Comparison of ENCODE assay signal across 27 cellular contexts in the genomic region with DNA sequence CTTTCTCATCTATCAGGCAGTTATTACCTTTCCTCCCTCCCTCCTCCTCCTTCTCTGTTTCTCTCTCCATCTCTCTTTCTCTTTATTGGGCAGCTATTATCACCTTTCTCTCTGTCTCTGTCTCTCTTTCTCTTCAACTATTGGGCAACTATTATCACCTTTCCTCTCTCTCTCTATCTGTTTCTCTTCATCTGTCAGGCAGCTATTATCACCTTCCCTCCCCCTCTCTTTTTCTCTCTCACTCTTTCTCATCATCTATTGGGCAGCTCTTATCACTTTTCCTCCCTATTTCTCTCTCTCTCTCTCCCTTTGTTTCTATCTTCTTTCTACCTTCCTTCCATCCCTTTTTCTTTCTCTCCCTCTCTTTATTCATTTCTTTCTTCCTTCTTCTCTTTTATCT. TPM values are rescaled to one million over a fixed set of nuclear protein-coding genes. Genes with fewer than 3 reads are reported as not detected.
"Had no signal": no experiment of that assay in that cellular context is flagged by ENCODE, and none has a peak within 500 bp of the region (broad histone marks: within the 10 kb centered on the region; RNA-seq: fewer than 3 reads in every experiment).

No MANE protein-coding gene starts in this region.

- H2AFZ ChIP-seq: hepatocyte had no signal

- ATAC-seq: left cardiac atrium; mucosa of descending colon; naive thymus-derived CD4-positive, alpha-beta T cell; right lobe of liver; stimulated activated memory B cell treated with anti-CD40 and anti-IgM and Interleukin-4, amounts not matched to agents 10 μg/mL and 1 μg/mL and 100 μg/mL, for 72 hours; stimulated activated naive CD8-positive, alpha-beta T cell treated with anti-CD3 and anti-CD28 coated beads, Interleukin-15, amount 100 ng/mL, for 72 hours had no signal

- H3K9me3 Mint-ChIP-seq: natural killer cell treated with Interleukin-12 subunit alpha and Interleukin-12 subunit beta and Interleukin-15 and Interleukin-18, amount 100 ng/mL, for 72 hours; stimulated activated memory B cell treated with anti-CD40 and anti-IgM and Interleukin-4, amounts not matched to agents 10 μg/mL and 1 μg/mL and 100 μg/mL, for 72 hours; stimulated activated naive CD8-positive, alpha-beta T cell treated with anti-CD3 and anti-CD28 coated beads, Interleukin-15, amount 100 ng/mL, for 72 hours had no signal

- H3K4me1 Mint-ChIP-seq: stimulated activated memory B cell treated with anti-CD40 and anti-IgM and Interleukin-4, amounts not matched to agents 10 μg/mL and 1 μg/mL and 100 μg/mL, for 72 hours had no signal

- DNase-seq: left cardiac atrium; left lung; lower lobe of right lung; midbrain; mucosa of descending colon; naive thymus-derived CD4-positive, alpha-beta T cell; ovary; right lobe of liver; stimulated activated CD4-positive, alpha-beta T cell treated with anti-CD3 and anti-CD28 coated beads, Interleukin-1b, Interleukin-23, amount 100 ng/mL, for 48 hours; stimulated activated CD4-positive, alpha-beta T cell treated with anti-CD3 and anti-CD28 coated beads, Interleukin-2, amount 100 ng/mL, for 48 hours; stimulated activated CD4-positive, alpha-beta T cell treated with anti-CD3 and anti-CD28 coated beads, Interleukin-4, amount 100 ng/mL, for 4 hours; stimulated activated CD8-positive, alpha-beta memory T cell treated with anti-CD3 and anti-CD28 coated beads, Interleukin-4, amount 100 ng/mL, for 48 hours; stimulated activated naive CD4-positive, alpha-beta T cell treated with Interleukin-2 at 50 U/mL for 16 hours; stimulated activated naive CD8-positive, alpha-beta T cell treated with anti-CD3 and anti-CD28 coated beads, Interleukin-15, amount 100 ng/mL, for 72 hours; substantia nigra; transverse colon; upper lobe of right lung had no signal

- H3K4me3 ChIP-seq: hepatocyte, left lung, lower lobe of right lung, mucosa of descending colon, ovary, right atrium auricular region, right lobe of liver, smooth muscle cell, transverse colon, upper lobe of right lung had no signal

- H3K79me2 ChIP-seq: hepatocyte had no signal

- H3K27me3 ChIP-seq: hepatocyte, ovary, right atrium auricular region, right lobe of liver had no signal

- H3K4me3 Mint-ChIP-seq: naive thymus-derived CD4-positive, alpha-beta T cell; natural killer cell treated with Interleukin-12 subunit alpha and Interleukin-12 subunit beta and Interleukin-15 and Interleukin-18, amount 100 ng/mL, for 72 hours; stimulated activated memory B cell treated with anti-CD40 and anti-IgM and Interleukin-4, amounts not matched to agents 10 μg/mL and 1 μg/mL and 100 μg/mL, for 72 hours; stimulated activated naive CD8-positive, alpha-beta T cell treated with anti-CD3 and anti-CD28 coated beads, Interleukin-15, amount 100 ng/mL, for 72 hours had no signal

- H3K36me3 ChIP-seq: left lung, lower lobe of right lung, ovary, right atrium auricular region, right lobe of liver, transverse colon, upper lobe of right lung had no signal

- H3K27ac ChIP-seq: hepatocyte, lower lobe of right lung, ovary, right atrium auricular region, right lobe of liver, transverse colon, upper lobe of right lung had no signal

- H3K9me3 ChIP-seq: left lung, lower lobe of right lung, mucosa of descending colon, ovary, right atrium auricular region, right lobe of liver, transverse colon, upper lobe of right lung had no signal

- H3K36me3 Mint-ChIP-seq: naive thymus-derived CD4-positive, alpha-beta T cell; natural killer cell treated with Interleukin-12 subunit alpha and Interleukin-12 subunit beta and Interleukin-15 and Interleukin-18, amount 100 ng/mL, for 72 hours; stimulated activated memory B cell treated with anti-CD40 and anti-IgM and Interleukin-4, amounts not matched to agents 10 μg/mL and 1 μg/mL and 100 μg/mL, for 72 hours had no signal

- H3K4me1 ChIP-seq: right lobe of liver, upper lobe of right lung had no signal

- H3K4me2 ChIP-seq: hepatocyte, smooth muscle cell had no signal

- H3K27ac Mint-ChIP-seq: naive thymus-derived CD4-positive, alpha-beta T cell; natural killer cell treated with Interleukin-12 subunit alpha and Interleukin-12 subunit beta and Interleukin-15 and Interleukin-18, amount 100 ng/mL, for 72 hours; progenitor cell of endocrine pancreas; stimulated activated memory B cell treated with anti-CD40 and anti-IgM and Interleukin-4, amounts not matched to agents 10 μg/mL and 1 μg/mL and 100 μg/mL, for 72 hours had no signal

RNA-seq across cellular contexts. Expression of a gene that starts 1.2 kb away (rescaled TPM):
- total RNA-seq: left cardiac atrium; liver; naive thymus-derived CD4-positive, alpha-beta T cell; natural killer cell treated with Interleukin-12 subunit alpha and Interleukin-12 subunit beta and Interleukin-15 and Interleukin-18, amount 100 ng/mL, for 72 hours; pulmonary artery endothelial cell; skeletal muscle tissue; smooth muscle cell had no signal
- polyA plus RNA-seq: hepatocyte; naive thymus-derived CD4-positive, alpha-beta T cell; neural cell; smooth muscle cell had no signal
